In genomic region chr3:119497824-119498187, GRCh38 we compare ENCODE assay signal across 8 cellular contexts. TPM values are rescaled to one million over a fixed set of nuclear protein-coding genes. Genes with fewer than 3 reads are reported as not detected.
DNase-seq lines count a peak whose midpoint lies in the region; ATAC-seq and TF ChIP-seq lines count a peak whose summit lies in the region.

No MANE protein-coding gene starts in this region.

- in situ Hi-C loops in KBM-7 (cut with MboI; ENCODE audit: low pct_unique_long_range_greater_than_20kb, low sequenced_read_pairs) (no loop called here), gastrocnemius medialis (cut with MboI; ENCODE audit: low sequenced_read_pairs in 4 of 4) (no loop called here)

- TF ChIP-seq CTCF in ascending aorta (IDR thresholded peaks at IDR 0.05) (no peak), gastrocnemius medialis (IDR thresholded peaks at IDR 0.05 in 4 of 5, conservative IDR thresholded peaks at IDR 0.05 in 1 of 5) (no peak)

- intact Hi-C loops in ascending aorta (cut with DNase I) (loop anchor here (1.0 to 2.0 kb wide), 5 partner anchors 30 to 257 kb away; partner anchors contain the start of genes B4GALT4, COX17, POGLUT1 and TMEM39A), gastrocnemius medialis (cut with DNase I; ENCODE audit: low total_unique reads) (loop anchor here (1.0 to 10.0 kb wide), 4 partner anchors 35 to 253 kb away; partner anchors contain the start of genes ADPRH, B4GALT4, COX17 and TMEM39A)

- H3K4me1 ChIP-seq in ascending aorta (peaks cover 5 to 24% of the 10 kb centered on the region in 2 donors), gastrocnemius medialis (peaks cover 29 to 33% of the 10 kb centered on the region in 2 donors)

- H3K36me3 ChIP-seq in ascending aorta (peaks cover 0 to 7% of the 10 kb centered on the region in 2 donors), gastrocnemius medialis (peaks cover 0 to 15% of the 10 kb centered on the region in 2 donors)

- H3K27me3 ChIP-seq in ascending aorta: no peaks in the 10 kb centered on the region
- H3K27me3 ChIP-seq in gastrocnemius medialis: no peaks in the 10 kb centered on the region

- no peak for TF ChIP-seq POLR2A in gastrocnemius medialis (IDR thresholded peaks at IDR 0.05)

- H3K4me3 ChIP-seq in ascending aorta (peak overlapping the region; percentile 78 to 92), iPS-11a (ENCODE audit: low read depth, low read length) (peak overlapping the region; percentile 92), gastrocnemius medialis (peak overlapping the region; percentile 71 to 93 (median 90))

- H3K9me3 ChIP-seq in ascending aorta (no peaks in the 10 kb centered on the region), gastrocnemius medialis (no peaks in the 10 kb centered on the region)

- peak overlapping the region; percentile 93 to 94 for H3K27ac ChIP-seq in ascending aorta
- peak overlapping the region; percentile 91 to 98 (median 94) for H3K27ac ChIP-seq in gastrocnemius medialis

- DNase-seq in NCI-H82 (lab: John Stamatoyannopoulos, UW) (peak; percentile 30), NCI-H82 treated with DMSO at 0.1 percent for 48 hours (lab: John Stamatoyannopoulos, UW; ENCODE audit: unreplicated experiment) (no peak), KBM-7 (peak; percentile 48), ascending aorta (ENCODE audit: low spot score in 2 of 2) (no peak), gastrocnemius medialis (peak in 1 of 2 donors; percentile 15), ecto neural progenitor cell (ENCODE audit: low spot score) (no peak), occipital lobe (lab: John Stamatoyannopoulos, UW) (no peak)

- ATAC-seq in gastrocnemius medialis: peak in 1 of 2 donors; percentile 2

RNA-seq across cellular contexts. Expression of gene TIMMDC1, which starts 0.5 kb away (rescaled TPM):
- 31.1 TPM for total RNA-seq in ascending aorta
- 100 to 1,000 TPM in 2 of 4 donors, 10 to 100 TPM in 2; 41.2 to 137 (median 101) TPM for total RNA-seq in gastrocnemius medialis
- total RNA-seq in occipital lobe: 31.2 TPM

RNA-seq across cellular contexts. Expression of gene POGLUT1, which starts 29.0 kb away (rescaled TPM):
- total RNA-seq in ascending aorta: 30.3 TPM
- total RNA-seq in gastrocnemius medialis: 1 to 10 TPM; 2.6 to 6.3 (median 3.3) TPM
- 17.8 TPM for total RNA-seq in occipital lobe

RNA-seq across cellular contexts. Expression of gene TMEM39A, which starts 34.4 kb away (rescaled TPM):
- total RNA-seq in ascending aorta (115 TPM), gastrocnemius medialis (10 to 100 TPM in 3 of 4 donors, 1 to 10 TPM in 1; 9.0 to 21.2 (median 15.5) TPM), occipital lobe (11.2 TPM)

Comparison
In these comparisons a context has a peak if more than half of its experiments do, and no peak if none do; other contexts are left out.
1. DNase-seq: peak in NCI-H82 (single experiment) and KBM-7 (single experiment); none in NCI-H82 treated with DMSO at 0.1 percent for 48 hours (single experiment), ascending aorta (0 of 2), ecto neural progenitor cell (single experiment) and occipital lobe (single experiment).
2. Peak in every context shown above with its lines, with median percentiles within 50 percentile points of each other: H3K4me3 ChIP-seq.